29 cellular contexts compared by ENCODE assay signal in genomic region chr4:3911252-3911856, GRCh38.
"Had no signal": no experiment of that assay in that cellular context is flagged by ENCODE, and none has a peak within 500 bp of the region (broad histone marks: within the 10 kb centered on the region; RNA-seq: fewer than 3 reads in every experiment).

No MANE protein-coding gene starts in this region.

- H3K4me3 ChIP-seq: gastroesophageal sphincter, heart left ventricle, hepatocyte, lung, ovary, psoas muscle, thoracic aorta, tibial nerve had no signal

- H3K27me3 ChIP-seq: foreskin keratinocyte, hepatocyte, ovary, tibial nerve had no signal

- H3K36me3 Mint-ChIP-seq: memory B cell; mesothelial cell of epicardium; stimulated activated naive B cell treated with anti-CD40 and anti-IgM and Interleukin-4, amounts not matched to agents 10 μg/mL and 1 μg/mL and 100 μg/mL, for 72 hours had no signal

- H3K4me1 ChIP-seq: foreskin keratinocyte, gastroesophageal sphincter, heart left ventricle, psoas muscle, tibial nerve had no signal

- H3K4me1 Mint-ChIP-seq: mesothelial cell of epicardium, nephron had no signal

- H3K79me2 ChIP-seq: hepatocyte had no signal

- FAIRE-seq: colon, kidney, small intestine had no signal

- ATAC-seq: esophagus mucosa; foreskin keratinocyte; gastroesophageal sphincter; heart left ventricle; left lobe of liver; naive thymus-derived CD4-positive, alpha-beta T cell; psoas muscle; right cardiac atrium; stimulated activated naive B cell treated with anti-CD40 and anti-IgM and Interleukin-4, amounts not matched to agents 10 μg/mL and 1 μg/mL and 100 μg/mL, for 72 hours had no signal

- H3K27ac Mint-ChIP-seq: dendritic cell treated with granulocyte-macrophage colony-stimulating factor and Interleukin-4, amounts not matched to agents 40 ng/mL and 50 ng/mL, for 4 days; endodermal cell; memory B cell; mesothelial cell of epicardium; nephron; stimulated activated naive B cell treated with anti-CD40 and anti-IgM and Interleukin-4, amounts not matched to agents 10 μg/mL and 1 μg/mL and 100 μg/mL, for 72 hours; stimulated activated naive CD8-positive, alpha-beta T cell treated with anti-CD3 and anti-CD28 coated beads, Interleukin-15, Interleukin-2, amounts not matched to agents 100 ng/mL and 50 ng/mL, for 24 hours had no signal

- H2AFZ ChIP-seq: hepatocyte had no signal

- H3K9me3 ChIP-seq: gastroesophageal sphincter, heart left ventricle, ovary, psoas muscle, thoracic aorta, tibial nerve had no signal

- H3K4me3 Mint-ChIP-seq: dendritic cell treated with granulocyte-macrophage colony-stimulating factor and Interleukin-4, amounts not matched to agents 40 ng/mL and 50 ng/mL, for 4 days; endodermal cell; memory B cell; mesothelial cell of epicardium; naive thymus-derived CD4-positive, alpha-beta T cell; nephron; stimulated activated naive B cell treated with anti-CD40 and anti-IgM and Interleukin-4, amounts not matched to agents 10 μg/mL and 1 μg/mL and 100 μg/mL, for 72 hours; stimulated activated naive CD8-positive, alpha-beta T cell treated with anti-CD3 and anti-CD28 coated beads, Interleukin-15, Interleukin-2, amounts not matched to agents 100 ng/mL and 50 ng/mL, for 24 hours had no signal

- H3K27ac ChIP-seq: epithelial cell of prostate, foreskin keratinocyte, gastroesophageal sphincter, heart left ventricle, hepatocyte, ovary, psoas muscle, thoracic aorta, tibial nerve had no signal

- H3K36me3 ChIP-seq: gastroesophageal sphincter, heart left ventricle, ovary, thoracic aorta, tibial nerve had no signal

- DNase-seq: effector CD8-positive, alpha-beta T cell; endodermal cell; foreskin keratinocyte; heart left ventricle; kidney; naive thymus-derived CD4-positive, alpha-beta T cell; occipital lobe; ovary; posterior cingulate gyrus; psoas muscle; right cardiac atrium; small intestine; stimulated activated CD4-positive, alpha-beta T cell treated with anti-CD3 and anti-CD28 coated beads, Interleukin-15, amount 100 ng/mL, for 24 hours; stimulated activated CD4-positive, alpha-beta T cell treated with anti-CD3 and anti-CD28 coated beads, Interleukin-2, amount 100 ng/mL, for 48 hours; stimulated activated naive B cell treated with anti-CD40 and anti-IgM and Interleukin-4, amounts not matched to agents 10 μg/mL and 1 μg/mL and 100 μg/mL, for 72 hours had no signal

- H3K9me3 Mint-ChIP-seq: endodermal cell, mesothelial cell of epicardium, nephron had no signal

- H3K4me2 ChIP-seq: hepatocyte had no signal
